16 cellular contexts compared by ENCODE assay signal in genomic region chr18:35938158-35938557, GRCh38.
DNase-seq lines count a peak whose midpoint lies in the region; ATAC-seq, FAIRE-seq and TF ChIP-seq lines count a peak whose summit lies in the region.
"Had no signal": no experiment of that assay in that cellular context is flagged by ENCODE, and none has a peak within 500 bp of the region (broad histone marks: within the 10 kb centered on the region; RNA-seq: fewer than 3 reads in every experiment).

No MANE protein-coding gene starts in this region.

- no peaks in the 10 kb centered on the region for H3K9me3 Mint-ChIP-seq in activated naive CD8-positive, alpha-beta T cell treated with anti-CD3 and anti-CD28 coated beads for 36 hours
- H3K9me3 Mint-ChIP-seq: activated naive CD4-positive, alpha-beta T cell treated with anti-CD3 and anti-CD28 coated beads, Interleukin-2, amount 50 U/mL, for 72 hours; activated T-cell treated with anti-CD3 and anti-CD28 coated beads, Interleukin-2, amount 50 U/mL, for 24 hours; central memory CD8-positive, alpha-beta T cell had no signal

- H3K4me1 Mint-ChIP-seq in activated naive CD8-positive, alpha-beta T cell treated with anti-CD3 and anti-CD28 coated beads for 36 hours = no peaks in the 10 kb centered on the region
- H3K4me1 Mint-ChIP-seq: central memory CD8-positive, alpha-beta T cell had no signal

- H3K27me3 ChIP-seq in bronchial epithelial cell (ENCODE audit: control insufficient read depth, insufficient read depth, low read length) (no peaks in the 10 kb centered on the region), Peyer's patch (no peaks in the 10 kb centered on the region)

- no peak overlapping the region for H3K4me3 Mint-ChIP-seq in activated naive CD8-positive, alpha-beta T cell treated with anti-CD3 and anti-CD28 coated beads for 36 hours
- H3K4me3 Mint-ChIP-seq: activated T-cell treated with anti-CD3 and anti-CD28 coated beads, Interleukin-2, amount 50 U/mL, for 24 hours; central memory CD8-positive, alpha-beta T cell had no signal

- no peak for TF ChIP-seq POLR2A in Peyer's patch (IDR thresholded peaks at IDR 0.05)

- ATAC-seq in GM21526 (IDR thresholded peaks at IDR 0.05; ENCODE audit: low FRiP score, unreplicated experiment) = no peak
- ATAC-seq: activated naive CD4-positive, alpha-beta T cell treated with anti-CD3 and anti-CD28 coated beads, Interleukin-2, amount 50 U/mL, for 72 hours had no signal

- H3K4me1 ChIP-seq in Peyer's patch = no peaks in the 10 kb centered on the region

- FAIRE-seq in bronchial epithelial cell (lab: Jason Lieb, UNC) = peak; percentile 68

- H3K36me3 Mint-ChIP-seq in activated naive CD8-positive, alpha-beta T cell treated with anti-CD3 and anti-CD28 coated beads for 36 hours = no peaks in the 10 kb centered on the region
- H3K36me3 Mint-ChIP-seq: activated naive CD4-positive, alpha-beta T cell treated with anti-CD3 and anti-CD28 coated beads, Interleukin-2, amount 50 U/mL, for 72 hours had no signal

- H3K36me3 ChIP-seq in bronchial epithelial cell (ENCODE audit: control insufficient read depth, insufficient read depth, low read length) = no peaks in the 10 kb centered on the region
- no peaks in the 10 kb centered on the region for H3K36me3 ChIP-seq in Peyer's patch

- no peak for TF ChIP-seq CTCF in bronchial epithelial cell (IDR thresholded peaks at IDR 0.05; ENCODE audit: insufficient read depth, low read length, severe bottlenecking)
- no peak for TF ChIP-seq CTCF in Peyer's patch (IDR thresholded peaks at IDR 0.05)

- H3K4me3 ChIP-seq in bronchial epithelial cell (ENCODE audit: low read depth, low read length) (no peak overlapping the region), Peyer's patch (no peak overlapping the region)
- H3K4me3 ChIP-seq: SK-N-MC had no signal

- peak; percentile 52 for DNase-seq in ELR (ENCODE audit: low read depth)
- peak; percentile 23 for DNase-seq in NCI-H345 treated with DMSO at 0.1 percent for 48 hours (lab: John Stamatoyannopoulos, UW; ENCODE audit: unreplicated experiment)
- peak; percentile 71 for DNase-seq in bronchial epithelial cell (ENCODE audit: low read depth)
- DNase-seq in kidney glomerular epithelial cell (lab: John Stamatoyannopoulos, UW) = peak; percentile 58
- no peak for DNase-seq in Peyer's patch
- no peak for DNase-seq in activated naive CD8-positive, alpha-beta T cell treated with anti-CD3 and anti-CD28 coated beads for 36 hours
- DNase-seq in ecto neural progenitor cell (ENCODE audit: low spot score) = no peak
- DNase-seq: activated CD4-positive, alpha-beta T cell treated with anti-CD3 and anti-CD28 coated beads, Interleukin-2, amount 50 U/mL, for 4 hours; activated T-cell treated with anti-CD3 and anti-CD28 coated beads, Interleukin-2, amount 50 U/mL, for 24 hours; midbrain; NCI-H2081 treated with DMSO at 0.1 percent for 48 hours; right cardiac atrium had no signal

- H3K9me3 ChIP-seq in Peyer's patch = no peaks in the 10 kb centered on the region

- no peak overlapping the region for H3K27ac Mint-ChIP-seq in activated naive CD8-positive, alpha-beta T cell treated with anti-CD3 and anti-CD28 coated beads for 36 hours
- H3K27ac Mint-ChIP-seq: activated naive CD4-positive, alpha-beta T cell treated with anti-CD3 and anti-CD28 coated beads, Interleukin-2, amount 50 U/mL, for 72 hours; activated T-cell treated with anti-CD3 and anti-CD28 coated beads, Interleukin-2, amount 50 U/mL, for 24 hours had no signal

- H3K27ac ChIP-seq in Peyer's patch = no peak overlapping the region
- H3K27ac ChIP-seq: SK-N-MC had no signal

- peaks cover 14% of the 10 kb centered on the region for H3K27me3 Mint-ChIP-seq in activated naive CD8-positive, alpha-beta T cell treated with anti-CD3 and anti-CD28 coated beads for 36 hours

Comparison
In these comparisons a context has a peak if more than half of its experiments do, and no peak if none do; other contexts are left out.
1. DNase-seq: peak in ELR (single experiment), NCI-H345 treated with DMSO at 0.1 percent for 48 hours (single experiment), bronchial epithelial cell (single experiment) and kidney glomerular epithelial cell (single experiment); none in Peyer's patch (0 of 3), activated naive CD8-positive, alpha-beta T cell treated with anti-CD3 and anti-CD28 coated beads for 36 hours (single experiment) and ecto neural progenitor cell (single experiment).